Comparison of ENCODE assay signal across 1 cellular context in genomic region chr16:46789499-46790414, GRCh38.
TF ChIP-seq lines count a peak whose summit lies in the region.

No MANE protein-coding gene starts in this region.

TF ChIP-seq in GM12878, 131 proteins besides CTCF, POLR2A, EP300 and RAD21 (continued from another document and continues in another):
- TF ChIP-seq MEF2B (IDR thresholded peaks at IDR 0.05; ENCODE audit: partially characterized antibody, poor library complexity, severe bottlenecking) (peak; percentile 36), POLR2AphosphoS2 (IDR thresholded peaks at IDR 0.05; ENCODE audit: low read depth, low read length) (peak; percentile 75), STAT3 (IDR thresholded peaks at IDR 0.05; ENCODE audit: low read depth, low read length) (no peak), RAD51 (IDR thresholded peaks at IDR 0.05) (no peak), FOXM1 (IDR thresholded peaks at IDR 0.05; ENCODE audit: low read depth, low read length) (no peak), RCOR1 (conservative IDR thresholded peaks at IDR 0.05; ENCODE audit: low read depth, low read length) (no peak), PAX5 (IDR thresholded peaks at IDR 0.05; ENCODE audit: borderline replicate concordance, low read depth, low read length) (peak; percentile 45; the same call in 1 of the 2 replicates), ZSCAN29 (IDR thresholded peaks at IDR 0.05) (no peak), SIN3A (IDR thresholded peaks at IDR 0.05; ENCODE audit: low read depth, low read length) (peak; percentile 58; the same call in 1 of the 2 replicates), WRNIP1 (IDR thresholded peaks at IDR 0.05; ENCODE audit: borderline replicate concordance, low read depth, low read length) (no peak), TCF7 (IDR thresholded peaks at IDR 0.05; ENCODE audit: borderline replicate concordance) (no peak), ZNF217 (IDR thresholded peaks at IDR 0.05) (peak; percentile 19; the same call in 1 of the 2 replicates), IKZF1 (conservative IDR thresholded peaks at IDR 0.05) (peak; percentile 68), PAX8 (IDR thresholded peaks at IDR 0.05) (no peak), CBFB (IDR thresholded peaks at IDR 0.05; ENCODE audit: low read depth) (peak; percentile 18; the same call in 1 of the 2 replicates), SUPT20H (IDR thresholded peaks at IDR 0.05; ENCODE audit: borderline replicate concordance, control insufficient read depth, low read depth, low read length) (no peak), SRF (IDR thresholded peaks at IDR 0.05; ENCODE audit: low read depth in 2 of 2, low read length in 2 of 2) (no peak), MAX (IDR thresholded peaks at IDR 0.05; ENCODE audit: low read depth, low read length) (no peak), RBBP5 (conservative IDR thresholded peaks at IDR 0.05) (no peak), CHD2 (IDR thresholded peaks at IDR 0.05; ENCODE audit: borderline replicate concordance, low read depth, low read length) (peak; percentile 83), MTA2 (IDR thresholded peaks at IDR 0.05; ENCODE audit: low read depth) (no peak), SIX5 (IDR thresholded peaks at IDR 0.05; ENCODE audit: low read depth, low read length, severe bottlenecking) (no peak), HSF1 (IDR thresholded peaks at IDR 0.05; ENCODE audit: low read depth, low read length) (no peak), ZBED1 (IDR thresholded peaks at IDR 0.05; ENCODE audit: borderline replicate concordance) (no peak), HDAC2 (IDR thresholded peaks at IDR 0.05) (no peak), BRCA1 (IDR thresholded peaks at IDR 0.05; ENCODE audit: low read depth, low read length) (no peak), RUNX3 (IDR thresholded peaks at IDR 0.05; ENCODE audit: low read length) (no peak; the same call in none of the 2 replicates), RB1 (IDR thresholded peaks at IDR 0.05; ENCODE audit: borderline replicate concordance) (peak; percentile 77; the same call in 1 of the 2 replicates), CEBPB (IDR thresholded peaks at IDR 0.05; ENCODE audit: borderline replicate concordance in 1 of 2, low read depth in 2 of 2, low read length in 2 of 2) (no peak), GABPA (IDR thresholded peaks at IDR 0.05; ENCODE audit: low read depth) (no peak), ZNF207 (IDR thresholded peaks at IDR 0.05; ENCODE audit: borderline replicate concordance) (no peak; the same call in 1 of the 2 replicates), TBL1XR1 (IDR thresholded peaks at IDR 0.05; ENCODE audit: low read depth, low read length) (no peak)
- TF ChIP-seq, protein P1, sequence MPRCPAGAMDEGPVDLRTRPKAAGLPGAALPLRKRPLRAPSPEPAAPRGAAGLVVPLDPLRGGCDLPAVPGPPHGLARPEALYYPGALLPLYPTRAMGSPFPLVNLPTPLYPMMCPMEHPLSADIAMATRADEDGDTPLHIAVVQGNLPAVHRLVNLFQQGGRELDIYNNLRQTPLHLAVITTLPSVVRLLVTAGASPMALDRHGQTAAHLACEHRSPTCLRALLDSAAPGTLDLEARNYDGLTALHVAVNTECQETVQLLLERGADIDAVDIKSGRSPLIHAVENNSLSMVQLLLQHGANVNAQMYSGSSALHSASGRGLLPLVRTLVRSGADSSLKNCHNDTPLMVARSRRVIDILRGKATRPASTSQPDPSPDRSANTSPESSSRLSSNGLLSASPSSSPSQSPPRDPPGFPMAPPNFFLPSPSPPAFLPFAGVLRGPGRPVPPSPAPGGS (IDR thresholded peaks at IDR 0.05; ENCODE audit: borderline replicate concordance, insufficient read depth, low read depth, low read length, poor library complexity, severe bottlenecking) = peak; percentile 30
- TF ChIP-seq, protein P2, sequence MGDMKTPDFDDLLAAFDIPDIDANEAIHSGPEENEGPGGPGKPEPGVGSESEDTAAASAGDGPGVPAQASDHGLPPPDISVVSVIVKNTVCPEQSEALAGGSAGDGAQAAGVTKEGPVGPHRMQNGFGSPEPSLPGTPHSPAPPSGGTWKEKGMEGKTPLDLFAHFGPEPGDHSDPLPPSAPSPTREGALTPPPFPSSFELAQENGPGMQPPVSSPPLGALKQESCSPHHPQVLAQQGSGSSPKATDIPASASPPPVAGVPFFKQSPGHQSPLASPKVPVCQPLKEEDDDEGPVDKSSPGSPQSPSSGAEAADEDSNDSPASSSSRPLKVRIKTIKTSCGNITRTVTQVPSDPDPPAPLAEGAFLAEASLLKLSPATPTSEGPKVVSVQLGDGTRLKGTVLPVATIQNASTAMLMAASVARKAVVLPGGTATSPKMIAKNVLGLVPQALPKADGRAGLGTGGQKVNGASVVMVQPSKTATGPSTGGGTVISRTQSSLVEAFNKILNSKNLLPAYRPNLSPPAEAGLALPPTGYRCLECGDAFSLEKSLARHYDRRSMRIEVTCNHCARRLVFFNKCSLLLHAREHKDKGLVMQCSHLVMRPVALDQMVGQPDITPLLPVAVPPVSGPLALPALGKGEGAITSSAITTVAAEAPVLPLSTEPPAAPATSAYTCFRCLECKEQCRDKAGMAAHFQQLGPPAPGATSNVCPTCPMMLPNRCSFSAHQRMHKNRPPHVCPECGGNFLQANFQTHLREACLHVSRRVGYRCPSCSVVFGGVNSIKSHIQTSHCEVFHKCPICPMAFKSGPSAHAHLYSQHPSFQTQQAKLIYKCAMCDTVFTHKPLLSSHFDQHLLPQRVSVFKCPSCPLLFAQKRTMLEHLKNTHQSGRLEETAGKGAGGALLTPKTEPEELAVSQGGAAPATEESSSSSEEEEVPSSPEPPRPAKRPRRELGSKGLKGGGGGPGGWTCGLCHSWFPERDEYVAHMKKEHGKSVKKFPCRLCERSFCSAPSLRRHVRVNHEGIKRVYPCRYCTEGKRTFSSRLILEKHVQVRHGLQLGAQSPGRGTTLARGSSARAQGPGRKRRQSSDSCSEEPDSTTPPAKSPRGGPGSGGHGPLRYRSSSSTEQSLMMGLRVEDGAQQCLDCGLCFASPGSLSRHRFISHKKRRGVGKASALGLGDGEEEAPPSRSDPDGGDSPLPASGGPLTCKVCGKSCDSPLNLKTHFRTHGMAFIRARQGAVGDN (IDR thresholded peaks at IDR 0.05) = peak; percentile 76
- TF ChIP-seq, protein P3, sequence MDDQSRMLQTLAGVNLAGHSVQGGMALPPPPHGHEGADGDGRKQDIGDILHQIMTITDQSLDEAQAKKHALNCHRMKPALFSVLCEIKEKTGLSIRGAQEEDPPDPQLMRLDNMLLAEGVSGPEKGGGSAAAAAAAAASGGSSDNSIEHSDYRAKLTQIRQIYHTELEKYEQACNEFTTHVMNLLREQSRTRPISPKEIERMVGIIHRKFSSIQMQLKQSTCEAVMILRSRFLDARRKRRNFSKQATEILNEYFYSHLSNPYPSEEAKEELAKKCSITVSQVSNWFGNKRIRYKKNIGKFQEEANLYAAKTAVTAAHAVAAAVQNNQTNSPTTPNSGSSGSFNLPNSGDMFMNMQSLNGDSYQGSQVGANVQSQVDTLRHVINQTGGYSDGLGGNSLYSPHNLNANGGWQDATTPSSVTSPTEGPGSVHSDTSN (IDR thresholded peaks at IDR 0.05; ENCODE audit: insufficient replicate concordance, low read depth, low read length) = no peak
- TF ChIP-seq, protein P4, sequence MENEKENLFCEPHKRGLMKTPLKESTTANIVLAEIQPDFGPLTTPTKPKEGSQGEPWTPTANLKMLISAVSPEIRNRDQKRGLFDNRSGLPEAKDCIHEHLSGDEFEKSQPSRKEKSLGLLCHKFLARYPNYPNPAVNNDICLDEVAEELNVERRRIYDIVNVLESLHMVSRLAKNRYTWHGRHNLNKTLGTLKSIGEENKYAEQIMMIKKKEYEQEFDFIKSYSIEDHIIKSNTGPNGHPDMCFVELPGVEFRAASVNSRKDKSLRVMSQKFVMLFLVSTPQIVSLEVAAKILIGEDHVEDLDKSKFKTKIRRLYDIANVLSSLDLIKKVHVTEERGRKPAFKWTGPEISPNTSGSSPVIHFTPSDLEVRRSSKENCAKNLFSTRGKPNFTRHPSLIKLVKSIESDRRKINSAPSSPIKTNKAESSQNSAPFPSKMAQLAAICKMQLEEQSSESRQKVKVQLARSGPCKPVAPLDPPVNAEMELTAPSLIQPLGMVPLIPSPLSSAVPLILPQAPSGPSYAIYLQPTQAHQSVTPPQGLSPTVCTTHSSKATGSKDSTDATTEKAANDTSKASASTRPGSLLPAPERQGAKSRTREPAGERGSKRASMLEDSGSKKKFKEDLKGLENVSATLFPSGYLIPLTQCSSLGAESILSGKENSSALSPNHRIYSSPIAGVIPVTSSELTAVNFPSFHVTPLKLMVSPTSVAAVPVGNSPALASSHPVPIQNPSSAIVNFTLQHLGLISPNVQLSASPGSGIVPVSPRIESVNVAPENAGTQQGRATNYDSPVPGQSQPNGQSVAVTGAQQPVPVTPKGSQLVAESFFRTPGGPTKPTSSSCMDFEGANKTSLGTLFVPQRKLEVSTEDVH (IDR thresholded peaks at IDR 0.05; ENCODE audit: low read depth, partially characterized antibody) = no peak
- TF ChIP-seq, protein P5, sequence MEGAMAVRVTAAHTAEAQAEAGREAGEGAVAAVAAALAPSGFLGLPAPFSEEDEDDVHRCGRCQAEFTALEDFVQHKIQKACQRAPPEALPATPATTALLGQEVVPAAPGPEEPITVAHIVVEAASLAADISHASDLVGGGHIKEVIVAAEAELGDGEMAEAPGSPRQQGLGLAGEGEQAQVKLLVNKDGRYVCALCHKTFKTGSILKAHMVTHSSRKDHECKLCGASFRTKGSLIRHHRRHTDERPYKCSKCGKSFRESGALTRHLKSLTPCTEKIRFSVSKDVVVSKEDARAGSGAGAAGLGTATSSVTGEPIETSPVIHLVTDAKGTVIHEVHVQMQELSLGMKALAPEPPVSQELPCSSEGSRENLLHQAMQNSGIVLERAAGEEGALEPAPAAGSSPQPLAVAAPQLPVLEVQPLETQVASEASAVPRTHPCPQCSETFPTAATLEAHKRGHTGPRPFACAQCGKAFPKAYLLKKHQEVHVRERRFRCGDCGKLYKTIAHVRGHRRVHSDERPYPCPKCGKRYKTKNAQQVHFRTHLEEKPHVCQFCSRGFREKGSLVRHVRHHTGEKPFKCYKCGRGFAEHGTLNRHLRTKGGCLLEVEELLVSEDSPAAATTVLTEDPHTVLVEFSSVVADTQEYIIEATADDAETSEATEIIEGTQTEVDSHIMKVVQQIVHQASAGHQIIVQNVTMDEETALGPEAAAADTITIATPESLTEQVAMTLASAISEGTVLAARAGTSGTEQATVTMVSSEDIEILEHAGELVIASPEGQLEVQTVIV (IDR thresholded peaks at IDR 0.05; ENCODE audit: borderline replicate concordance, partially characterized antibody) = no peak
- TF ChIP-seq, protein P6, sequence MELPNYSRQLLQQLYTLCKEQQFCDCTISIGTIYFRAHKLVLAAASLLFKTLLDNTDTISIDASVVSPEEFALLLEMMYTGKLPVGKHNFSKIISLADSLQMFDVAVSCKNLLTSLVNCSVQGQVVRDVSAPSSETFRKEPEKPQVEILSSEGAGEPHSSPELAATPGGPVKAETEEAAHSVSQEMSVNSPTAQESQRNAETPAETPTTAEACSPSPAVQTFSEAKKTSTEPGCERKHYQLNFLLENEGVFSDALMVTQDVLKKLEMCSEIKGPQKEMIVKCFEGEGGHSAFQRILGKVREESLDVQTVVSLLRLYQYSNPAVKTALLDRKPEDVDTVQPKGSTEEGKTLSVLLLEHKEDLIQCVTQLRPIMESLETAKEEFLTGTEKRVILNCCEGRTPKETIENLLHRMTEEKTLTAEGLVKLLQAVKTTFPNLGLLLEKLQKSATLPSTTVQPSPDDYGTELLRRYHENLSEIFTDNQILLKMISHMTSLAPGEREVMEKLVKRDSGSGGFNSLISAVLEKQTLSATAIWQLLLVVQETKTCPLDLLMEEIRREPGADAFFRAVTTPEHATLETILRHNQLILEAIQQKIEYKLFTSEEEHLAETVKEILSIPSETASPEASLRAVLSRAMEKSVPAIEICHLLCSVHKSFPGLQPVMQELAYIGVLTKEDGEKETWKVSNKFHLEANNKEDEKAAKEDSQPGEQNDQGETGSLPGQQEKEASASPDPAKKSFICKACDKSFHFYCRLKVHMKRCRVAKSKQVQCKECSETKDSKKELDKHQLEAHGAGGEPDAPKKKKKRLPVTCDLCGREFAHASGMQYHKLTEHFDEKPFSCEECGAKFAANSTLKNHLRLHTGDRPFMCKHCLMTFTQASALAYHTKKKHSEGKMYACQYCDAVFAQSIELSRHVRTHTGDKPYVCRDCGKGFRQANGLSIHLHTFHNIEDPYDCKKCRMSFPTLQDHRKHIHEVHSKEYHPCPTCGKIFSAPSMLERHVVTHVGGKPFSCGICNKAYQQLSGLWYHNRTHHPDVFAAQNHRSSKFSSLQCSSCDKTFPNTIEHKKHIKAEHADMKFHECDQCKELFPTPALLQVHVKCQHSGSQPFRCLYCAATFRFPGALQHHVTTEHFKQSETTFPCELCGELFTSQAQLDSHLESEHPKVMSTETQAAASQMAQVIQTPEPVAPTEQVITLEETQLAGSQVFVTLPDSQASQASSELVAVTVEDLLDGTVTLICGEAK (IDR thresholded peaks at IDR 0.05; ENCODE audit: borderline replicate concordance) = no peak
- TF ChIP-seq, protein P7, sequence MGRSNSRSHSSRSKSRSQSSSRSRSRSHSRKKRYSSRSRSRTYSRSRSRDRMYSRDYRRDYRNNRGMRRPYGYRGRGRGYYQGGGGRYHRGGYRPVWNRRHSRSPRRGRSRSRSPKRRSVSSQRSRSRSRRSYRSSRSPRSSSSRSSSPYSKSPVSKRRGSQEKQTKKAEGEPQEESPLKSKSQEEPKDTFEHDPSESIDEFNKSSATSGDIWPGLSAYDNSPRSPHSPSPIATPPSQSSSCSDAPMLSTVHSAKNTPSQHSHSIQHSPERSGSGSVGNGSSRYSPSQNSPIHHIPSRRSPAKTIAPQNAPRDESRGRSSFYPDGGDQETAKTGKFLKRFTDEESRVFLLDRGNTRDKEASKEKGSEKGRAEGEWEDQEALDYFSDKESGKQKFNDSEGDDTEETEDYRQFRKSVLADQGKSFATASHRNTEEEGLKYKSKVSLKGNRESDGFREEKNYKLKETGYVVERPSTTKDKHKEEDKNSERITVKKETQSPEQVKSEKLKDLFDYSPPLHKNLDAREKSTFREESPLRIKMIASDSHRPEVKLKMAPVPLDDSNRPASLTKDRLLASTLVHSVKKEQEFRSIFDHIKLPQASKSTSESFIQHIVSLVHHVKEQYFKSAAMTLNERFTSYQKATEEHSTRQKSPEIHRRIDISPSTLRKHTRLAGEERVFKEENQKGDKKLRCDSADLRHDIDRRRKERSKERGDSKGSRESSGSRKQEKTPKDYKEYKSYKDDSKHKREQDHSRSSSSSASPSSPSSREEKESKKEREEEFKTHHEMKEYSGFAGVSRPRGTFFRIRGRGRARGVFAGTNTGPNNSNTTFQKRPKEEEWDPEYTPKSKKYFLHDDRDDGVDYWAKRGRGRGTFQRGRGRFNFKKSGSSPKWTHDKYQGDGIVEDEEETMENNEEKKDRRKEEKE (IDR thresholded peaks at IDR 0.05) = no peak
